ENCODE assay signal across 13 cellular contexts in genomic region chr20:24738981-24739633, GRCh38.
DNase-seq lines count a peak whose midpoint lies in the region; ATAC-seq, FAIRE-seq and TF ChIP-seq lines count a peak whose summit lies in the region.
"Had no signal": no experiment of that assay in that cellular context is flagged by ENCODE, and none has a peak within 500 bp of the region (broad histone marks: within the 10 kb centered on the region; RNA-seq: fewer than 3 reads in every experiment).

No MANE protein-coding gene starts in this region.

- no peaks in the 10 kb centered on the region for H3K9me3 ChIP-seq in CD8-positive, alpha-beta T cell (ENCODE audit: low read length)
- H3K9me3 ChIP-seq in GM12878 (replicated peaks; ENCODE audit: control insufficient read depth, insufficient read depth, low read length) = no peaks in the 10 kb centered on the region
- no peaks in the 10 kb centered on the region for H3K9me3 ChIP-seq in OCI-LY7 (ENCODE audit: low read length)

- no peak for TF ChIP-seq POLR2A in GM12878 (IDR thresholded peaks at IDR 0.05; ENCODE audit: low read depth, low read length)

- H3K4me3 Mint-ChIP-seq in CD8-positive, alpha-beta T cell = peak overlapping the region; percentile 60

- SMC1A ChIA-PET in GM12878 (lab: Charles Lee; ENCODE audit: uncharacterized antibody, unreplicated experiment) = no interaction called here

- H3K36me3 Mint-ChIP-seq in CD8-positive, alpha-beta T cell = no peaks in the 10 kb centered on the region

- POLR2A ChIA-PET in CD8-positive, alpha-beta T cell (lab: Charles Lee) = no interaction called here
- POLR2A ChIA-PET in GM12878 (lab: Charles Lee) = no interaction called here
- POLR2A ChIA-PET in OCI-LY7 (lab: Charles Lee) = no interaction called here

- peak; percentile 73 for FAIRE-seq in GM12878 (lab: Jason Lieb, UNC)
- FAIRE-seq: HepG2 had no signal

- no peaks in the 10 kb centered on the region for H3K9me3 Mint-ChIP-seq in CD8-positive, alpha-beta T cell

- RAD21 ChIA-PET in GM12878 (lab: Charles Lee; ENCODE audit: unreplicated experiment) = no interaction called here

- BruUV-seq in GM12878 (replicated peaks; lab: Mats Ljungman, UMichigan) (no TSS peak), OCI-LY7 (replicated peaks; lab: Mats Ljungman, UMichigan) (no TSS peak)

- CTCF ChIA-PET in CD8-positive, alpha-beta T cell (lab: Charles Lee) = no interaction called here
- CTCF ChIA-PET in GM12878 (lab: Yijun Ruan, JAX) (no interaction called here), OCI-LY7 (lab: Charles Lee; ENCODE audit: unreplicated experiment) (no interaction called here)

- H3K9ac ChIP-seq in GM12878 (ENCODE audit: control insufficient read depth, insufficient read depth, low read length) = no peak overlapping the region

- no peaks in the 10 kb centered on the region for H3K9me2 ChIP-seq in OCI-LY7 (ENCODE audit: insufficient read depth, low read length)

- no peak for ATAC-seq in CD8-positive, alpha-beta T cell
- ATAC-seq in GM18907 (IDR thresholded peaks at IDR 0.05; ENCODE audit: unreplicated experiment) (peak; percentile 59), HG02885 (IDR thresholded peaks at IDR 0.05; ENCODE audit: poor library complexity, unreplicated experiment) (peak; percentile 70), GM12878 (peak; percentile 54), GM21381 (IDR thresholded peaks at IDR 0.05; ENCODE audit: unreplicated experiment) (no peak)
- ATAC-seq: HepG2 had no signal

- DNase-seq in CD8-positive, alpha-beta T cell = no peak
- DNase-seq in GM12878 (ENCODE audit: low read depth, low spot score) (peak; percentile 9), NCI-H1930 (lab: John Stamatoyannopoulos, UW) (no peak), NCI-H345 (lab: John Stamatoyannopoulos, UW) (no peak), OCI-LY7 (ENCODE audit: low spot score) (no peak)
- DNase-seq: erythroblast; islet precursor cell; NCI-H2081; stimulated activated CD4-positive, alpha-beta T cell treated with anti-CD3 and anti-CD28 coated beads, Interleukin-2, amount 100 ng/mL, for 24 hours had no signal

- no peak for TF ChIP-seq CTCF in CD8-positive, alpha-beta T cell (IDR thresholded peaks at IDR 0.05)
- TF ChIP-seq CTCF in GM12878 (IDR thresholded peaks at IDR 0.05 in 2 of 3, conservative IDR thresholded peaks at IDR 0.05 in 1 of 3; ENCODE audit: control insufficient read depth in 2 of 3, extremely low read depth in 1 of 3, insufficient read depth in 1 of 3, low read depth in 3 of 3, low read length in 3 of 3) = no peak
- no peak for TF ChIP-seq CTCF in OCI-LY7 (conservative IDR thresholded peaks at IDR 0.05; ENCODE audit: low read length)

- peak overlapping the region; percentile 85 for H3K4me2 ChIP-seq in GM12878 (ENCODE audit: control insufficient read depth, insufficient read depth)
- no peak overlapping the region for H3K4me2 ChIP-seq in OCI-LY7 (ENCODE audit: low read length)

- H4K20me1 ChIP-seq in GM12878 (ENCODE audit: control insufficient read depth, insufficient read depth) (no peaks in the 10 kb centered on the region), OCI-LY7 (ENCODE audit: insufficient read depth, low read length) (no peaks in the 10 kb centered on the region)

- H3K4me1 ChIP-seq in CD8-positive, alpha-beta T cell (ENCODE audit: insufficient read depth, low read length) = peaks cover 9% of the 10 kb centered on the region
- H3K4me1 ChIP-seq in GM12878 (ENCODE audit: control insufficient read depth, insufficient read depth, low read length) = peaks cover 4% of the 10 kb centered on the region
- no peaks in the 10 kb centered on the region for H3K4me1 ChIP-seq in OCI-LY7 (ENCODE audit: insufficient read depth, low read length, poor library complexity, severe bottlenecking)

- H3K27ac Mint-ChIP-seq in CD8-positive, alpha-beta T cell = peak overlapping the region; percentile 86

- no peak for TF ChIP-seq EP300 in GM12878 (IDR thresholded peaks at IDR 0.05; ENCODE audit: borderline replicate concordance in 1 of 2, control insufficient read depth in 1 of 2, low read depth in 2 of 2, low read length in 2 of 2)

- WGBS in GM12878 (ENCODE audit: insufficient coverage, insufficient replicate concordance, low lambda C conversion rate, missing lambda C conversion rate) = 8% methylated on average over 7 of the region's 7 CpGs

- H3K27me3 ChIP-seq in CD8-positive, alpha-beta T cell (ENCODE audit: insufficient read depth, low read length) = no peaks in the 10 kb centered on the region
- no peaks in the 10 kb centered on the region for H3K27me3 ChIP-seq in GM12878 (replicated peaks in 1 of 2; ENCODE audit: control insufficient read depth in 2 of 2, insufficient read depth in 2 of 2, low read length in 1 of 2)

- H2AFZ ChIP-seq in GM12878 (ENCODE audit: control insufficient read depth, low read depth, low read length) (peak overlapping the region; percentile 87), OCI-LY7 (ENCODE audit: low read length) (no peak overlapping the region)

- H3K27ac ChIP-seq in CD8-positive, alpha-beta T cell (ENCODE audit: low read depth, low read length) = no peak overlapping the region
- H3K27ac ChIP-seq in GM12878 (ENCODE audit: control insufficient read depth, insufficient read depth) (no peak overlapping the region), OCI-LY7 (ENCODE audit: low read depth, low read length, poor library complexity, severe bottlenecking) (no peak overlapping the region)

- H3K27me3 Mint-ChIP-seq in CD8-positive, alpha-beta T cell (ENCODE audit: low read depth) = no peaks in the 10 kb centered on the region

- no peaks in the 10 kb centered on the region for H3K36me3 ChIP-seq in CD8-positive, alpha-beta T cell (ENCODE audit: insufficient read depth, low read length)
- H3K36me3 ChIP-seq in GM12878 (ENCODE audit: control insufficient read depth in 2 of 2, insufficient read depth in 2 of 2, low read length in 1 of 2) (no peaks in the 10 kb centered on the region), OCI-LY7 (ENCODE audit: insufficient read depth, low read length) (no peaks in the 10 kb centered on the region)

- in situ Hi-C loops in GM12878 (cut with MboI) = no loop called here

- H3K4me3 ChIP-seq in CD8-positive, alpha-beta T cell (ENCODE audit: low read depth, low read length) = no peak overlapping the region
- H3K4me3 ChIP-seq in GM12878 = 0 out of 2 replicates have a peak overlapping the region, but pooled peaks have one; percentile 15
- H3K4me3 ChIP-seq in OCI-LY7 (ENCODE audit: low read depth, low read length, poor library complexity, severe bottlenecking) = no peak overlapping the region

- H3K79me2 ChIP-seq in GM12878 (ENCODE audit: control insufficient read depth, insufficient read depth, low read length) = no peaks in the 10 kb centered on the region
- H3K79me2 ChIP-seq in OCI-LY7 (ENCODE audit: insufficient read depth, low read depth, low read length) = no peaks in the 10 kb centered on the region

- intact Hi-C loops in CD8-positive, alpha-beta T cell (cut with DNase I, micrococcal nuclease) = no loop called here
- intact Hi-C loops in GM12878 (cut with micrococcal nuclease; ENCODE audit: unreplicated experiment) (no loop called here), OCI-LY7 (cut with micrococcal nuclease; ENCODE audit: unreplicated experiment) (no loop called here)

- no peak for TF ChIP-seq RAD21 in GM12878 (IDR thresholded peaks at IDR 0.05; ENCODE audit: insufficient read depth, low read depth, low read length)

- peaks cover 17% of the 10 kb centered on the region for H3K4me1 Mint-ChIP-seq in CD8-positive, alpha-beta T cell (ENCODE audit: low read depth)

TF ChIP-seq in GM12878, 131 proteins besides CTCF, POLR2A, EP300 and RAD21:
- TF ChIP-seq TCF7 (IDR thresholded peaks at IDR 0.05; ENCODE audit: borderline replicate concordance) (0 out of 2 replicates have a peak, but pooled peaks have one; percentile 11), HDGF (IDR thresholded peaks at IDR 0.05) (no peak)
- TF ChIP-seq, protein P1, sequence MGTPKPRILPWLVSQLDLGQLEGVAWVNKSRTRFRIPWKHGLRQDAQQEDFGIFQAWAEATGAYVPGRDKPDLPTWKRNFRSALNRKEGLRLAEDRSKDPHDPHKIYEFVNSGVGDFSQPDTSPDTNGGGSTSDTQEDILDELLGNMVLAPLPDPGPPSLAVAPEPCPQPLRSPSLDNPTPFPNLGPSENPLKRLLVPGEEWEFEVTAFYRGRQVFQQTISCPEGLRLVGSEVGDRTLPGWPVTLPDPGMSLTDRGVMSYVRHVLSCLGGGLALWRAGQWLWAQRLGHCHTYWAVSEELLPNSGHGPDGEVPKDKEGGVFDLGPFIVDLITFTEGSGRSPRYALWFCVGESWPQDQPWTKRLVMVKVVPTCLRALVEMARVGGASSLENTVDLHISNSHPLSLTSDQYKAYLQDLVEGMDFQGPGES (IDR thresholded peaks at IDR 0.05) = no peak

Comparison
In these comparisons a context has a peak if more than half of its experiments do, and no peak if none do; other contexts are left out.
1. ATAC-seq: peak in GM18907 (single experiment), HG02885 (single experiment) and GM12878 (single experiment); none in CD8-positive, alpha-beta T cell (single experiment) and GM21381 (single experiment).